ENCODE assay signal across 8 cellular contexts in genomic region chr1:29202584-29203340, GRCh38. TPM values are rescaled to one million over a fixed set of nuclear protein-coding genes. Genes with fewer than 3 reads are reported as not detected.
A peak's percentile ranks its signal among the peaks of the same experiment; 100 is the strongest.
DNase-seq lines count a peak whose midpoint lies in the region; ATAC-seq and TF ChIP-seq lines count a peak whose summit lies in the region.

No MANE protein-coding gene starts in this region.

- H3K4me3 Mint-ChIP-seq in CD8-positive, alpha-beta T cell = no peak overlapping the region
- no peak overlapping the region for H3K4me3 Mint-ChIP-seq in activated naive CD4-positive, alpha-beta T cell treated with anti-CD3 and anti-CD28 coated beads for 36 hours
- H3K4me3 Mint-ChIP-seq in osteocyte (ENCODE audit: unreplicated experiment) = no peak overlapping the region

- peak; percentile 67 to 95 (median 92) for DNase-seq in CD8-positive, alpha-beta T cell
- peak; percentile 75 for DNase-seq in GOT3 (lab: John Stamatoyannopoulos, UW)
- DNase-seq in NCI-H1092 (lab: John Stamatoyannopoulos, UW) = peak; percentile 91
- peak; percentile 42 for DNase-seq in SK-N-MC (ENCODE audit: low read depth, low spot score)
- DNase-seq in activated naive CD4-positive, alpha-beta T cell treated with anti-CD3 and anti-CD28 coated beads for 36 hours = peak; percentile 97
- DNase-seq in glomerular endothelial cell (ENCODE audit: extremely low read depth, low read depth, low spot score) = peak; percentile 96
- peak; percentile 97 for DNase-seq in osteocyte (ENCODE audit: extremely low spot score, unreplicated experiment)

- intact Hi-C loops in CD8-positive, alpha-beta T cell (cut with DNase I, micrococcal nuclease) = loop anchor here (1.0 to 5.0 kb wide), 6 partner anchors 20 to 417 kb away; no protein-coding TSS in a partner anchor
- intact Hi-C loops in activated naive CD4-positive, alpha-beta T cell treated with anti-CD3 and anti-CD28 coated beads for 36 hours (cut with micrococcal nuclease) = loop anchor here (1.0 to 2.0 kb wide), 5 partner anchors 20 to 418 kb away; no protein-coding TSS in a partner anchor

- CTCF ChIA-PET in CD8-positive, alpha-beta T cell (lab: Charles Lee) = interaction anchor here (0.5 to 11.5 kb wide), 61 partner anchors 9 to 843 kb away, joined by 3 to 202 read pairs (median 4); partner anchors contain the start of genes SRSF4 and YTHDF2
- CTCF ChIA-PET in activated naive CD4-positive, alpha-beta T cell treated with anti-CD3 and anti-CD28 coated beads for 36 hours (lab: Charles Lee) = interaction anchor here (0.7 to 5.9 kb wide), 34 partner anchors 9 to 335 kb away, joined by 3 to 71 read pairs (median 4); partner anchors contain the start of genes EPB41 and SRSF4

- no peak overlapping the region for H3K4me3 ChIP-seq in CD8-positive, alpha-beta T cell (ENCODE audit: low read depth, low read length)
- H3K4me3 ChIP-seq in SK-N-MC = no peak overlapping the region

- no peak overlapping the region for H3K27ac ChIP-seq in CD8-positive, alpha-beta T cell (ENCODE audit: low read depth, low read length)
- no peak overlapping the region for H3K27ac ChIP-seq in SK-N-MC
- H3K27ac ChIP-seq in temporal lobe (ENCODE audit: low read depth, low read length) = peak overlapping the region; percentile 69

- H3K27me3 Mint-ChIP-seq in CD8-positive, alpha-beta T cell (ENCODE audit: low read depth) = no peaks in the 10 kb centered on the region
- H3K27me3 Mint-ChIP-seq in activated naive CD4-positive, alpha-beta T cell treated with anti-CD3 and anti-CD28 coated beads for 36 hours (ENCODE audit: low read depth) = no peaks in the 10 kb centered on the region
- H3K27me3 Mint-ChIP-seq in osteocyte (ENCODE audit: unreplicated experiment) = no peaks in the 10 kb centered on the region

- H3K9me3 Mint-ChIP-seq in CD8-positive, alpha-beta T cell = no peaks in the 10 kb centered on the region
- no peaks in the 10 kb centered on the region for H3K9me3 Mint-ChIP-seq in activated naive CD4-positive, alpha-beta T cell treated with anti-CD3 and anti-CD28 coated beads for 36 hours
- H3K9me3 Mint-ChIP-seq in osteocyte (ENCODE audit: unreplicated experiment) = no peaks in the 10 kb centered on the region

- H3K9ac ChIP-seq in SK-N-MC (ENCODE audit: insufficient read length) = no peak overlapping the region

- POLR2A ChIA-PET in CD8-positive, alpha-beta T cell (lab: Charles Lee) = interaction anchor here (1.0 to 1.9 kb wide), 2 partner anchors 21 to 79 kb away, joined by 3 to 7 read pairs; partner anchors contain the start of gene SRSF4

- H3K4me1 Mint-ChIP-seq in CD8-positive, alpha-beta T cell (ENCODE audit: low read depth) = no peaks in the 10 kb centered on the region
- peaks cover 6% of the 10 kb centered on the region for H3K4me1 Mint-ChIP-seq in activated naive CD4-positive, alpha-beta T cell treated with anti-CD3 and anti-CD28 coated beads for 36 hours (ENCODE audit: low read depth)
- H3K4me1 Mint-ChIP-seq in osteocyte (ENCODE audit: unreplicated experiment) = peaks cover 6% of the 10 kb centered on the region

- H3K36me3 Mint-ChIP-seq in CD8-positive, alpha-beta T cell = peaks cover 55% of the 10 kb centered on the region
- H3K36me3 Mint-ChIP-seq in activated naive CD4-positive, alpha-beta T cell treated with anti-CD3 and anti-CD28 coated beads for 36 hours (ENCODE audit: low read depth) = peaks cover 18% of the 10 kb centered on the region
- peaks cover 13% of the 10 kb centered on the region for H3K36me3 Mint-ChIP-seq in osteocyte (ENCODE audit: unreplicated experiment)

- no peaks in the 10 kb centered on the region for H3K4me1 ChIP-seq in CD8-positive, alpha-beta T cell (ENCODE audit: insufficient read depth, low read length)

- H3K27ac Mint-ChIP-seq in CD8-positive, alpha-beta T cell = no peak overlapping the region
- H3K27ac Mint-ChIP-seq in activated naive CD4-positive, alpha-beta T cell treated with anti-CD3 and anti-CD28 coated beads for 36 hours = no peak overlapping the region
- peak overlapping the region; percentile 84 for H3K27ac Mint-ChIP-seq in osteocyte (ENCODE audit: unreplicated experiment)

- no peaks in the 10 kb centered on the region for H3K9me3 ChIP-seq in CD8-positive, alpha-beta T cell (ENCODE audit: low read length)
- no peaks in the 10 kb centered on the region for H3K9me3 ChIP-seq in SK-N-MC (ENCODE audit: low read depth, low read length)

- ATAC-seq in CD8-positive, alpha-beta T cell = peak; percentile 84

- H3K27me3 ChIP-seq in CD8-positive, alpha-beta T cell (ENCODE audit: insufficient read depth, low read length) = no peaks in the 10 kb centered on the region

- peaks cover 10% of the 10 kb centered on the region for H3K36me3 ChIP-seq in CD8-positive, alpha-beta T cell (ENCODE audit: insufficient read depth, low read length)
- peaks cover 44% of the 10 kb centered on the region for H3K36me3 ChIP-seq in SK-N-MC (ENCODE audit: insufficient read depth, low read length)

- peak; percentile 93 for TF ChIP-seq CTCF in CD8-positive, alpha-beta T cell (IDR thresholded peaks at IDR 0.05)
- TF ChIP-seq CTCF in osteocyte (IDR thresholded peaks at IDR 0.05) = peak; percentile 97

RNA-seq across cellular contexts. Expression of gene SRSF4, which starts 21.1 kb away (rescaled TPM):
- total RNA-seq in CD8-positive, alpha-beta T cell = 10 to 100 TPM; 83.6 to 92.2 TPM
- total RNA-seq in activated naive CD4-positive, alpha-beta T cell treated with anti-CD3 and anti-CD28 coated beads for 36 hours = 100 to 1,000 TPM; 166 to 170 TPM
- total RNA-seq in glomerular endothelial cell (41.2 and 61.3 TPM in 2 replicates), osteocyte (70.5 and 74.6 TPM in 2 replicates), temporal lobe (31.0 TPM)

RNA-seq across cellular contexts. Expression of gene MECR, which starts 28.0 kb away (rescaled TPM):
- total RNA-seq in CD8-positive, alpha-beta T cell = 1 to 10 TPM; 5.5 to 8.0 TPM
- total RNA-seq in activated naive CD4-positive, alpha-beta T cell treated with anti-CD3 and anti-CD28 coated beads for 36 hours = 10 to 100 TPM; 35.7 to 36.3 TPM
- total RNA-seq in glomerular endothelial cell (25.1 and 26.7 TPM in 2 replicates), osteocyte (20.5 and 22.5 TPM in 2 replicates), temporal lobe (12.0 TPM)

RNA-seq across cellular contexts. Expression of gene PTPRU, which starts 33.6 kb away (rescaled TPM):
- total RNA-seq in CD8-positive, alpha-beta T cell = under 1 TPM in 1 of 2 experiments, not detected in 1; 0.25 TPM
- total RNA-seq in activated naive CD4-positive, alpha-beta T cell treated with anti-CD3 and anti-CD28 coated beads for 36 hours = under 1 TPM; 0.15 to 0.38 TPM
- total RNA-seq in glomerular endothelial cell (19.4 and 38.9 TPM in 2 replicates), osteocyte (3.5 and 4.8 TPM in 2 replicates), temporal lobe (29.7 TPM)

Comparison
In these comparisons a context has a peak if more than half of its experiments do, and no peak if none do; other contexts are left out.
1. DNase-seq: peak in every context shown above with its lines; median percentile 97 in activated naive CD4-positive, alpha-beta T cell treated with anti-CD3 and anti-CD28 coated beads for 36 hours; 97 in osteocyte; 96 in glomerular endothelial cell; 92 in CD8-positive, alpha-beta T cell; 91 in NCI-H1092; 75 in GOT3; 42 in SK-N-MC.